Comparison of ENCODE assay signal across 9 cellular contexts in the genomic region with DNA sequence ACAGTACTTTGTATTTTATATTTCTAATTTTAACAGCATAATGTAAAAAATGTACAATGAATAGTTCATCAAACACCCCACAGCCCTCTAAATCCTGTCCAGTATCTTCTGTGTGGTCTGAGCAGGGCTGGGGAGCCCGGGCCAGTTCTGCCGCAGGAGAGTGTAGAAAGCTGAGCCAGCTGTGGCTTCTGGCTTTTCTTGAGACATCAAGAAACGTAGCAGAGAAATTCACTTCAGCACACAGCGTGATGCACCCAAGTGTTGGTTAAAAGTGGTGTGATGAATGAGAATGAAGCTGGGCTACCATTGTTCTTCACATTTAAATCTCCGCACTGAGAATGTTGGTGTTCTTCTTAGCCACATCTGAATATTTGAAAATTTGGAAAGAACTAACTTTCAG. TPM values are rescaled to one million over a fixed set of nuclear protein-coding genes. Genes with fewer than 3 reads are reported as not detected.
DNase-seq lines count a peak whose midpoint lies in the region; ATAC-seq, FAIRE-seq and TF ChIP-seq lines count a peak whose summit lies in the region.
"Had no signal": no experiment of that assay in that cellular context is flagged by ENCODE, and none has a peak within 500 bp of the region (broad histone marks: within the 10 kb centered on the region; RNA-seq: fewer than 3 reads in every experiment).

No MANE protein-coding gene starts in this region.

- intact Hi-C loops in Right ventricle myocardium superior (cut with DNase I): no loop called here
- intact Hi-C loops in pancreas (cut with DNase I): no loop called here

- H3K27ac ChIP-seq in GM23338 (ENCODE audit: low read depth) (peak overlapping the region; percentile 72; the same call in 1 of the 2 replicates), pancreas (no peak overlapping the region)

- peak overlapping the region; percentile 13; the same call in 2 of the 3 replicates for H3K4me3 Mint-ChIP-seq in GM23338

- peaks cover 2% of the 10 kb centered on the region for H3K27me3 Mint-ChIP-seq in GM23338 (ENCODE audit: insufficient read depth, low read depth, poor library complexity)

- H3K79me2 ChIP-seq in GM23338 (replicated peaks; ENCODE audit: insufficient read depth): no peaks in the 10 kb centered on the region

- peak; percentile 69 for DNase-seq in GM23338 (ENCODE audit: low spot score)
- peak; percentile 45 for DNase-seq in adipocyte (ENCODE audit: low read depth)
- DNase-seq in Right ventricle myocardium superior: no peak
- DNase-seq in pancreas: no peak
- DNase-seq in 8988T: no peak
- no peak for DNase-seq in HTR-8/SVneo (ENCODE audit: insufficient read length, low spot score)
- DNase-seq: activated gamma-delta T cell treated with Interleukin-2 at 50 U/mL for 16 hours had no signal

- H3K4me1 ChIP-seq in GM23338 (ENCODE audit: insufficient read depth) (peaks cover 12% of the 10 kb centered on the region), adipocyte (ENCODE audit: control insufficient read depth, insufficient read depth, low read length) (peaks cover 29% of the 10 kb centered on the region), pancreas (peaks cover 0 to 11% (median 7%) of the 10 kb centered on the region in 3 donors)

- H2AFZ ChIP-seq in GM23338: 0 out of 2 replicates have a peak overlapping the region, but pooled peaks have one; percentile 1

- H3K27me3 ChIP-seq in GM23338 (ENCODE audit: insufficient read depth) (no peaks in the 10 kb centered on the region), adipocyte (replicated peaks; ENCODE audit: control insufficient read depth, insufficient read depth, low read length) (no peaks in the 10 kb centered on the region), pancreas (no peaks in the 10 kb centered on the region)

- no peaks in the 10 kb centered on the region for H4K20me1 ChIP-seq in GM23338 (replicated peaks; ENCODE audit: insufficient read depth)

- peak overlapping the region; percentile 76 for H3K27ac Mint-ChIP-seq in GM23338

- peak overlapping the region; percentile 16; the same call in 1 of the 2 replicates for H3K4me2 ChIP-seq in GM23338

- 59 to 68% methylated on average over 5 of the region's 5 CpGs for WGBS in pancreas, 2 donors

- H3K36me3 Mint-ChIP-seq in GM23338 (ENCODE audit: low read depth): peaks cover 2% of the 10 kb centered on the region; the same call in 1 of the 3 replicates

- peak overlapping the region; percentile 2 for H3K9ac ChIP-seq in adipocyte (ENCODE audit: low read length)

- H3F3A ChIP-seq in GM23338 (replicated peaks; ENCODE audit: low read depth): peaks cover 4% of the 10 kb centered on the region; the same call in 1 of the 2 replicates

- no peaks in the 10 kb centered on the region for H3K9me3 ChIP-seq in adipocyte (ENCODE audit: control insufficient read depth, low read length)
- H3K9me3 ChIP-seq in pancreas: no peaks in the 10 kb centered on the region

- no peak for FAIRE-seq in pancreas (lab: Jason Lieb, UNC)
- FAIRE-seq in HTR-8/SVneo (lab: Jason Lieb, UNC): no peak

- ATAC-seq in GM23338 (peak; percentile 94), Right ventricle myocardium superior (ENCODE audit: poor library complexity) (peak; percentile 45), pancreas (peak in 3 of 4 donors; percentile 20 to 30 (median 25)), GM18517 (IDR thresholded peaks at IDR 0.05; ENCODE audit: unreplicated experiment) (no peak), HG03442 (IDR thresholded peaks at IDR 0.05; ENCODE audit: unreplicated experiment) (no peak)

- H3K36me3 ChIP-seq in GM23338 (ENCODE audit: insufficient read depth) (no peaks in the 10 kb centered on the region), adipocyte (ENCODE audit: control insufficient read depth, insufficient read depth, low read length, severe bottlenecking) (no peaks in the 10 kb centered on the region), pancreas (no peaks in the 10 kb centered on the region)

- no peak overlapping the region; the same call in 1 of the 2 replicates for H3K4me3 ChIP-seq in GM23338
- H3K4me3 ChIP-seq in adipocyte (ENCODE audit: low read length): peak overlapping the region; percentile 54
- no peak overlapping the region for H3K4me3 ChIP-seq in pancreas

- peaks cover 14% of the 10 kb centered on the region for H3K4me1 Mint-ChIP-seq in GM23338

- TF ChIP-seq CTCF in GM23338 (conservative IDR thresholded peaks at IDR 0.05; ENCODE audit: low read depth in 2 of 2) (no peak), pancreas (IDR thresholded peaks at IDR 0.05) (no peak)

- no peaks in the 10 kb centered on the region for H3K9me2 ChIP-seq in GM23338 (ENCODE audit: insufficient read depth)

- H3K9me3 Mint-ChIP-seq in GM23338: peaks cover 3% of the 10 kb centered on the region; the same call in 1 of the 3 replicates

TF ChIP-seq in GM23338, 12 proteins besides CTCF, POLR2A, EP300 and RAD21 (continues in another document):
- TF ChIP-seq CREB1 (CRISPR knock-in tag; IDR thresholded peaks at IDR 0.05; ENCODE audit: low read depth) (no peak), POLR2AphosphoS5 (IDR thresholded peaks at IDR 0.05; ENCODE audit: low read depth) (no peak), JUNB (IDR thresholded peaks at IDR 0.05; ENCODE audit: unreplicated experiment) (no peak), ETS1 (IDR thresholded peaks at IDR 0.05) (no peak), ZNF331 (CRISPR knock-in tag; IDR thresholded peaks at IDR 0.05; ENCODE audit: low read depth) (no peak), NANOG (IDR thresholded peaks at IDR 0.05; ENCODE audit: borderline replicate concordance) (no peak), STAT1 (IDR thresholded peaks at IDR 0.05; ENCODE audit: unreplicated experiment) (no peak)

RNA-seq across cellular contexts. Expression of gene TMEM87B, which starts 23.6 kb away (rescaled TPM):
- 15.4 and 25.0 TPM in 2 replicates for total RNA-seq in GM23338 (2014; rRNA removed; shearing (Covaris generic))
- 5.1 and 7.0 TPM in 2 replicates for polyA plus RNA-seq in GM23338 (2016; fragmentation: Nextera tagmentation; extraction: Ambion mirVana)
- total RNA-seq in Right ventricle myocardium superior: 6.0 TPM
- total RNA-seq in pancreas: 10 to 100 TPM; 10.1 to 21.7 (median 14.0) TPM
- polyA plus RNA-seq in pancreas: 10 to 100 TPM in 1 of 2 donors, 1 to 10 TPM in 1; 4.7 to 11.6 TPM

Comparison
In these comparisons a context has a peak if more than half of its experiments do, and no peak if none do; other contexts are left out.
1. ATAC-seq: peak in GM23338 (single experiment), Right ventricle myocardium superior (single experiment) and pancreas (3 of 4); none in GM18517 (single experiment) and HG03442 (single experiment).
2. DNase-seq: peak in GM23338 (single experiment) and adipocyte (single experiment); none in Right ventricle myocardium superior (single experiment), pancreas (0 of 6), 8988T (single experiment) and HTR-8/SVneo (single experiment).